ENCODE assay signal across 29 cellular contexts in genomic region chr11:24683578-24683977, GRCh38.
"Had no signal": no experiment of that assay in that cellular context is flagged by ENCODE, and none has a peak within 500 bp of the region (broad histone marks: within the 10 kb centered on the region; RNA-seq: fewer than 3 reads in every experiment).

No MANE protein-coding gene starts in this region.

- FAIRE-seq: astrocyte had no signal

- H3K79me2 ChIP-seq: parathyroid adenoma had no signal

- H3K9me3 ChIP-seq: esophagus muscularis mucosa, heart right ventricle, left lung, lower lobe of right lung, psoas muscle, transverse colon had no signal

- H3K4me1 ChIP-seq: esophagus muscularis mucosa, heart right ventricle, left lung, lower lobe of right lung, parathyroid adenoma, psoas muscle, transverse colon had no signal

- H2AFZ ChIP-seq: parathyroid adenoma had no signal

- H3K9ac ChIP-seq: parathyroid adenoma had no signal

- ATAC-seq: activated CD4-positive, CD25-positive, alpha-beta regulatory T cell treated with anti-CD3 and anti-CD28 coated beads, Interleukin-2, amount 50 U/mL, for 24 hours; heart right ventricle; left lung; lower lobe of right lung; naive thymus-derived CD8-positive, alpha-beta T cell; psoas muscle; right cardiac atrium had no signal

- H3K4me3 ChIP-seq: esophagus muscularis mucosa, heart right ventricle, left lung, lower lobe of right lung, psoas muscle, transverse colon had no signal

- H3K27me3 ChIP-seq: brain microvascular endothelial cell, esophagus muscularis mucosa, heart right ventricle, left lung, transverse colon had no signal

- H3K27ac ChIP-seq: brain microvascular endothelial cell, esophagus muscularis mucosa, heart right ventricle, left lung, lower lobe of right lung, parathyroid adenoma, psoas muscle, transverse colon, WERI-Rb-1 had no signal

- H3K36me3 ChIP-seq: brain microvascular endothelial cell, esophagus muscularis mucosa, heart right ventricle, left lung, lower lobe of right lung, transverse colon, WERI-Rb-1 had no signal

- DNase-seq: activated CD4-positive, alpha-beta T cell treated with anti-CD3 and anti-CD28 coated beads for 48 hours; activated CD4-positive, alpha-beta T cell treated with anti-CD3 and anti-CD28 coated beads, Interleukin-2, amount 50 U/mL, for 48 hours; activated CD8-positive, alpha-beta memory T cell treated with anti-CD3 and anti-CD28 coated beads for 24 hours; activated gamma-delta T cell; activated naive CD4-positive, alpha-beta T cell treated with anti-CD3 and anti-CD28 coated beads, Interleukin-2, amount 10 ng/mL, durations not matched to agents 7 days and 5 days; activated naive CD8-positive, alpha-beta T cell treated with anti-CD3 and anti-CD28 coated beads, Interleukin-2, amount 10 ng/mL, durations not matched to agents 7 days and 5 days; activated T-cell treated with anti-CD3 and anti-CD28 coated beads, Interleukin-2, amount 50 U/mL, for 1 hour; amniotic stem cell; brain microvascular endothelial cell; caudate nucleus; foreskin melanocyte; heart right ventricle; kidney glomerular epithelial cell; left lung; lower lobe of right lung; mesenchymal stem cell; naive thymus-derived CD8-positive, alpha-beta T cell; nucleus accumbens; psoas muscle; right cardiac atrium; stimulated activated CD4-positive, alpha-beta T cell treated with anti-CD3 and anti-CD28 coated beads, Interleukin-2, amount 100 ng/mL, for 48 hours; stimulated activated naive CD4-positive, alpha-beta T cell treated with Interleukin-2 at 50 U/mL for 16 hours; T1000; transverse colon; WERI-Rb-1 had no signal
